Comparison of ENCODE assay signal across 1 cellular context in genomic region chr21:26099610-26100219, GRCh38.
TF ChIP-seq lines count a peak whose summit lies in the region.

No MANE protein-coding gene starts in this region.

TF ChIP-seq in K562, 482 proteins besides CTCF, POLR2A, EP300 and RAD21 (continued from another document and continues in another):
- TF ChIP-seq, protein P1, sequence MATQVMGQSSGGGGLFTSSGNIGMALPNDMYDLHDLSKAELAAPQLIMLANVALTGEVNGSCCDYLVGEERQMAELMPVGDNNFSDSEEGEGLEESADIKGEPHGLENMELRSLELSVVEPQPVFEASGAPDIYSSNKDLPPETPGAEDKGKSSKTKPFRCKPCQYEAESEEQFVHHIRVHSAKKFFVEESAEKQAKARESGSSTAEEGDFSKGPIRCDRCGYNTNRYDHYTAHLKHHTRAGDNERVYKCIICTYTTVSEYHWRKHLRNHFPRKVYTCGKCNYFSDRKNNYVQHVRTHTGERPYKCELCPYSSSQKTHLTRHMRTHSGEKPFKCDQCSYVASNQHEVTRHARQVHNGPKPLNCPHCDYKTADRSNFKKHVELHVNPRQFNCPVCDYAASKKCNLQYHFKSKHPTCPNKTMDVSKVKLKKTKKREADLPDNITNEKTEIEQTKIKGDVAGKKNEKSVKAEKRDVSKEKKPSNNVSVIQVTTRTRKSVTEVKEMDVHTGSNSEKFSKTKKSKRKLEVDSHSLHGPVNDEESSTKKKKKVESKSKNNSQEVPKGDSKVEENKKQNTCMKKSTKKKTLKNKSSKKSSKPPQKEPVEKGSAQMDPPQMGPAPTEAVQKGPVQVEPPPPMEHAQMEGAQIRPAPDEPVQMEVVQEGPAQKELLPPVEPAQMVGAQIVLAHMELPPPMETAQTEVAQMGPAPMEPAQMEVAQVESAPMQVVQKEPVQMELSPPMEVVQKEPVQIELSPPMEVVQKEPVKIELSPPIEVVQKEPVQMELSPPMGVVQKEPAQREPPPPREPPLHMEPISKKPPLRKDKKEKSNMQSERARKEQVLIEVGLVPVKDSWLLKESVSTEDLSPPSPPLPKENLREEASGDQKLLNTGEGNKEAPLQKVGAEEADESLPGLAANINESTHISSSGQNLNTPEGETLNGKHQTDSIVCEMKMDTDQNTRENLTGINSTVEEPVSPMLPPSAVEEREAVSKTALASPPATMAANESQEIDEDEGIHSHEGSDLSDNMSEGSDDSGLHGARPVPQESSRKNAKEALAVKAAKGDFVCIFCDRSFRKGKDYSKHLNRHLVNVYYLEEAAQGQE (CRISPR knock-in tag; IDR thresholded peaks at IDR 0.05; ENCODE audit: low read depth), result no peak
- TF ChIP-seq ETV1 (tag; conservative IDR thresholded peaks at IDR 0.05; ENCODE audit: low read depth) (no peak), BACH1 (tag; IDR thresholded peaks at IDR 0.05) (peak; percentile 68; the same call in 1 of the 2 replicates), KLF6 (CRISPR knock-in tag; IDR thresholded peaks at IDR 0.05; ENCODE audit: borderline replicate concordance) (peak; percentile 68; the same call in 1 of the 2 replicates), BCL6 (CRISPR knock-in tag; IDR thresholded peaks at IDR 0.05) (0 out of 2 replicates have a peak, but pooled peaks have one; percentile 39), MTF1 (CRISPR knock-in tag; IDR thresholded peaks at IDR 0.05; ENCODE audit: borderline replicate concordance) (no peak), ZFPM2 (CRISPR knock-in tag; IDR thresholded peaks at IDR 0.05) (no peak), ZNF354B (CRISPR knock-in tag; IDR thresholded peaks at IDR 0.05) (peak; percentile 69), SNRNP70 (optimal IDR thresholded peaks at IDR 0.05; ENCODE audit: low read depth, low read length) (no peak), FOXP4 (CRISPR knock-in tag; IDR thresholded peaks at IDR 0.05; ENCODE audit: borderline replicate concordance) (no peak), ZNF431 (CRISPR knock-in tag; IDR thresholded peaks at IDR 0.05) (no peak), ZNF175 (CRISPR knock-in tag; IDR thresholded peaks at IDR 0.05; ENCODE audit: low read depth) (peak; percentile 87; the same call in 1 of the 2 replicates), SMARCC2 (IDR thresholded peaks at IDR 0.05; ENCODE audit: low read depth) (no peak), OTX1 (CRISPR knock-in tag; IDR thresholded peaks at IDR 0.05) (no peak), ZNF507 (tag; conservative IDR thresholded peaks at IDR 0.05) (no peak), TCFL5 (CRISPR knock-in tag; conservative IDR thresholded peaks at IDR 0.05) (0 out of 2 replicates have a peak, but pooled peaks have one; percentile 45), L3MBTL2 (IDR thresholded peaks at IDR 0.05) (peak; percentile 94), E2F6 (IDR thresholded peaks at IDR 0.05; ENCODE audit: borderline replicate concordance in 1 of 2, extremely low read depth in 1 of 2, insufficient read depth in 1 of 2, insufficient read length in 1 of 2, low read depth in 1 of 2, low read length in 1 of 2, poor library complexity in 1 of 2, severe bottlenecking in 1 of 2) (no peak), TBL1XR1 (IDR thresholded peaks at IDR 0.05; ENCODE audit: low read length in 2 of 2) (no peak), ZNF79 (CRISPR knock-in tag; IDR thresholded peaks at IDR 0.05; ENCODE audit: low read depth) (peak; percentile 53; the same call in 1 of the 2 replicates), MCM3 (IDR thresholded peaks at IDR 0.05) (no peak), ZNF644 (tag; IDR thresholded peaks at IDR 0.05; ENCODE audit: low read depth) (no peak), ZNF408 (CRISPR knock-in tag; IDR thresholded peaks at IDR 0.05; ENCODE audit: low read depth) (no peak), ZKSCAN8 (CRISPR knock-in tag; IDR thresholded peaks at IDR 0.05) (peak; percentile 56; the same call in 1 of the 2 replicates), ZNF280A (IDR thresholded peaks at IDR 0.05; ENCODE audit: low read depth, partially characterized antibody) (no peak), RNF2 (IDR thresholded peaks at IDR 0.05) (peak; percentile 56; the same call in 1 of the 2 replicates), CXXC5 (CRISPR knock-in tag; IDR thresholded peaks at IDR 0.05) (peak; percentile 50; the same call in 1 of the 2 replicates), RFX5 (IDR thresholded peaks at IDR 0.05; ENCODE audit: low read depth, low read length) (no peak), ZNF589 (CRISPR knock-in tag; IDR thresholded peaks at IDR 0.05; ENCODE audit: low read depth) (peak; percentile 95), NCOA4 (IDR thresholded peaks at IDR 0.05; ENCODE audit: partially characterized antibody) (no peak)
- TF ChIP-seq, protein P2, sequence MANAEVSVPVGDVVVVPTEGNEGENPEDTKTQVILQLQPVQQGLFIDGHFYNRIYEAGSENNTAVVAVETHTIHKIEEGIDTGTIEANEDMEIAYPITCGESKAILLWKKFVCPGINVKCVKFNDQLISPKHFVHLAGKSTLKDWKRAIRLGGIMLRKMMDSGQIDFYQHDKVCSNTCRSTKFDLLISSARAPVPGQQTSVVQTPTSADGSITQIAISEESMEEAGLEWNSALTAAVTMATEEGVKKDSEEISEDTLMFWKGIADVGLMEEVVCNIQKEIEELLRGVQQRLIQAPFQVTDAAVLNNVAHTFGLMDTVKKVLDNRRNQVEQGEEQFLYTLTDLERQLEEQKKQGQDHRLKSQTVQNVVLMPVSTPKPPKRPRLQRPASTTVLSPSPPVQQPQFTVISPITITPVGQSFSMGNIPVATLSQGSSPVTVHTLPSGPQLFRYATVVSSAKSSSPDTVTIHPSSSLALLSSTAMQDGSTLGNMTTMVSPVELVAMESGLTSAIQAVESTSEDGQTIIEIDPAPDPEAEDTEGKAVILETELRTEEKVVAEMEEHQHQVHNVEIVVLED (CRISPR knock-in tag; IDR thresholded peaks at IDR 0.05), result peak; percentile 40; the same call in 1 of the 2 replicates
- TF ChIP-seq, protein P3, sequence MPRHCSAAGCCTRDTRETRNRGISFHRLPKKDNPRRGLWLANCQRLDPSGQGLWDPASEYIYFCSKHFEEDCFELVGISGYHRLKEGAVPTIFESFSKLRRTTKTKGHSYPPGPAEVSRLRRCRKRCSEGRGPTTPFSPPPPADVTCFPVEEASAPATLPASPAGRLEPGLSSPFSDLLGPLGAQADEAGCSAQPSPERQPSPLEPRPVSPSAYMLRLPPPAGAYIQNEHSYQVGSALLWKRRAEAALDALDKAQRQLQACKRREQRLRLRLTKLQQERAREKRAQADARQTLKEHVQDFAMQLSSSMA (CRISPR knock-in tag; IDR thresholded peaks at IDR 0.05), result no peak
- TF ChIP-seq, protein P4, sequence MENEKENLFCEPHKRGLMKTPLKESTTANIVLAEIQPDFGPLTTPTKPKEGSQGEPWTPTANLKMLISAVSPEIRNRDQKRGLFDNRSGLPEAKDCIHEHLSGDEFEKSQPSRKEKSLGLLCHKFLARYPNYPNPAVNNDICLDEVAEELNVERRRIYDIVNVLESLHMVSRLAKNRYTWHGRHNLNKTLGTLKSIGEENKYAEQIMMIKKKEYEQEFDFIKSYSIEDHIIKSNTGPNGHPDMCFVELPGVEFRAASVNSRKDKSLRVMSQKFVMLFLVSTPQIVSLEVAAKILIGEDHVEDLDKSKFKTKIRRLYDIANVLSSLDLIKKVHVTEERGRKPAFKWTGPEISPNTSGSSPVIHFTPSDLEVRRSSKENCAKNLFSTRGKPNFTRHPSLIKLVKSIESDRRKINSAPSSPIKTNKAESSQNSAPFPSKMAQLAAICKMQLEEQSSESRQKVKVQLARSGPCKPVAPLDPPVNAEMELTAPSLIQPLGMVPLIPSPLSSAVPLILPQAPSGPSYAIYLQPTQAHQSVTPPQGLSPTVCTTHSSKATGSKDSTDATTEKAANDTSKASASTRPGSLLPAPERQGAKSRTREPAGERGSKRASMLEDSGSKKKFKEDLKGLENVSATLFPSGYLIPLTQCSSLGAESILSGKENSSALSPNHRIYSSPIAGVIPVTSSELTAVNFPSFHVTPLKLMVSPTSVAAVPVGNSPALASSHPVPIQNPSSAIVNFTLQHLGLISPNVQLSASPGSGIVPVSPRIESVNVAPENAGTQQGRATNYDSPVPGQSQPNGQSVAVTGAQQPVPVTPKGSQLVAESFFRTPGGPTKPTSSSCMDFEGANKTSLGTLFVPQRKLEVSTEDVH (IDR thresholded peaks at IDR 0.05; ENCODE audit: low read depth, partially characterized antibody), result no peak
- TF ChIP-seq, protein P5, sequence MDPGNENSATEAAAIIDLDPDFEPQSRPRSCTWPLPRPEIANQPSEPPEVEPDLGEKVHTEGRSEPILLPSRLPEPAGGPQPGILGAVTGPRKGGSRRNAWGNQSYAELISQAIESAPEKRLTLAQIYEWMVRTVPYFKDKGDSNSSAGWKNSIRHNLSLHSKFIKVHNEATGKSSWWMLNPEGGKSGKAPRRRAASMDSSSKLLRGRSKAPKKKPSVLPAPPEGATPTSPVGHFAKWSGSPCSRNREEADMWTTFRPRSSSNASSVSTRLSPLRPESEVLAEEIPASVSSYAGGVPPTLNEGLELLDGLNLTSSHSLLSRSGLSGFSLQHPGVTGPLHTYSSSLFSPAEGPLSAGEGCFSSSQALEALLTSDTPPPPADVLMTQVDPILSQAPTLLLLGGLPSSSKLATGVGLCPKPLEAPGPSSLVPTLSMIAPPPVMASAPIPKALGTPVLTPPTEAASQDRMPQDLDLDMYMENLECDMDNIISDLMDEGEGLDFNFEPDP (CRISPR knock-in tag; IDR thresholded peaks at IDR 0.05), result no peak
